In the genomic region with DNA sequence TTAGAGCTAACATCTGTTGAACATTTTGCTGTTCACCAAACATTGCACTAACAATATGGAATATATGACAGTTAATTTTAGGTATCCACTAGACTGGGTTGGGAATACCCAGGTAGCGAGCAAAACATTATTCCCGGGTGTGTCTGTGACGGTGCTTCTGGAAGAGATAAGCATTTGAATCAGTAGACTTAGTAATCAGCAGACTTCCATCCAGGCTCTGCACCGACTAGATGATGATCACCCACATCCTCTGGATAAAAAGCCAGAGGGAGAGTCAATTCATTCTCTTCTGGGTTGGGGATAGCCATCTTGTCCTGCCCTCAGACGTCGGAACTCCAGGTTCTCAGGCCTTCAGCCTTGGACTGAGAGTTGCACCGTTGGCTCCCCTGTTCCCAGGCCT, we compare ENCODE assay signal across 21 cellular contexts.
DNase-seq lines count a peak whose midpoint lies in the region; ATAC-seq, FAIRE-seq and TF ChIP-seq lines count a peak whose summit lies in the region.
"Had no signal": no experiment of that assay in that cellular context is flagged by ENCODE, and none has a peak within 500 bp of the region (broad histone marks: within the 10 kb centered on the region; RNA-seq: fewer than 3 reads in every experiment).

No MANE protein-coding gene starts in this region.

- H4K20me1 ChIP-seq in K562 (replicated peaks; ENCODE audit: control insufficient read depth, insufficient read depth, low read length) (no peaks in the 10 kb centered on the region; the same call in 1 of the 2 replicates), HepG2 (ENCODE audit: insufficient read depth, low read length) (no peaks in the 10 kb centered on the region)

- no peak overlapping the region for H3K27ac ChIP-seq in K562 (ENCODE audit: extremely low read depth, low read depth, low read length)
- no peak overlapping the region for H3K27ac ChIP-seq in HepG2 (ENCODE audit: extremely low read length, insufficient read depth, low read length)
- H3K27ac ChIP-seq: prostate gland, SJCRH30 had no signal

- H3K36me3 ChIP-seq in K562 (ENCODE audit: control insufficient read depth, insufficient read depth, low read length) (no peaks in the 10 kb centered on the region), HepG2 (replicated peaks in 1 of 2; ENCODE audit: control insufficient read depth in 1 of 2, insufficient read depth in 2 of 2, low read length in 2 of 2) (no peaks in the 10 kb centered on the region)
- H3K36me3 ChIP-seq: prostate gland, SJCRH30 had no signal

- H3K4me3 ChIP-seq in K562 (no peak overlapping the region), HepG2 (replicated peaks in 1 of 3; ENCODE audit: insufficient read depth in 1 of 3, low read depth in 2 of 3, low read length in 3 of 3) (no peak overlapping the region)
- H3K4me3 ChIP-seq: prostate gland, SJCRH30, skin epidermis had no signal

- H3K4me1 ChIP-seq in K562 (replicated peaks in 1 of 2; ENCODE audit: control insufficient read depth in 2 of 2, insufficient read depth in 2 of 2, low read length in 2 of 2) (no peaks in the 10 kb centered on the region), HepG2 (ENCODE audit: insufficient read depth, low read length) (peaks cover 17% of the 10 kb centered on the region; the same call in 1 of the 2 replicates)
- H3K4me1 ChIP-seq: prostate gland, SJCRH30 had no signal

- ATAC-seq in K562, result no peak
- ATAC-seq in HepG2, result 0 out of 3 replicates have a peak, but pooled peaks have one; percentile 42
- no peak for ATAC-seq in GM18868 (IDR thresholded peaks at IDR 0.05; ENCODE audit: unreplicated experiment)

- H3K79me2 ChIP-seq in K562 (ENCODE audit: control insufficient read depth, insufficient read depth, low read length) (no peaks in the 10 kb centered on the region), HepG2 (ENCODE audit: insufficient read depth, low read length) (no peaks in the 10 kb centered on the region)

- TF ChIP-seq RAD21 in K562 (CRISPR knock-in tag; conservative IDR thresholded peaks at IDR 0.05 in 1 of 2, IDR thresholded peaks at IDR 0.05 in 1 of 2) (no peak), HepG2 (CRISPR knock-in tag; IDR thresholded peaks at IDR 0.05) (no peak)

- H3K4me3 Mint-ChIP-seq in Calu3 (ENCODE audit: low read depth, unreplicated experiment), result no peak overlapping the region
- H3K4me3 Mint-ChIP-seq: activated CD4-positive, alpha-beta T cell treated with anti-CD3 and anti-CD28 coated beads for 36 hours; nephron progenitor cell had no signal

- in situ Hi-C loops in K562 (cut with MboI) (no loop called here), HepG2 (cut with HindIII; ENCODE audit: extremely low pct_ligation_motif_present, low pct_unique_long_range_greater_than_20kb) (no loop called here)

- H3K9me3 ChIP-seq in K562 (replicated peaks; ENCODE audit: control insufficient read depth, insufficient read depth, low read depth, low read length) (no peaks in the 10 kb centered on the region), HepG2 (ENCODE audit: low read length) (no peaks in the 10 kb centered on the region)
- H3K9me3 ChIP-seq: prostate gland, SJCRH30 had no signal

- POLR2A ChIA-PET in K562 (lab: Yijun Ruan, JAX) (interaction anchor here (1.0 kb wide), 1 partner anchor 13 kb away, joined by 4 read pairs; no protein-coding TSS in a partner anchor), HepG2 (lab: Yijun Ruan, JAX) (interaction anchor here (1.2 to 2.0 kb wide), 2 partner anchors 168 to 197 kb away, joined by 6 to 7 read pairs; a partner anchor contains a TSS)

- no peaks in the 10 kb centered on the region for H3K27me3 Mint-ChIP-seq in Calu3 (ENCODE audit: unreplicated experiment)

- no peak for TF ChIP-seq EP300 in K562 (IDR thresholded peaks at IDR 0.05; ENCODE audit: low read length)
- no peak for TF ChIP-seq EP300 in HepG2 (IDR thresholded peaks at IDR 0.05; ENCODE audit: low read depth in 2 of 2, low read length in 2 of 2)
- TF ChIP-seq EP300 in HepG2 (CRISPR knock-in tag; IDR thresholded peaks at IDR 0.05; ENCODE audit: borderline replicate concordance), result no peak

- H3K27ac Mint-ChIP-seq in Calu3 (ENCODE audit: unreplicated experiment), result peak overlapping the region; percentile 76
- H3K27ac Mint-ChIP-seq: activated CD4-positive, alpha-beta T cell treated with anti-CD3 and anti-CD28 coated beads for 36 hours; nephron progenitor cell had no signal

- CTCF ChIA-PET in Calu3 (lab: Charles Lee), result interaction anchor here (0.8 kb wide), 1 partner anchor 19 kb away, joined by 3 read pairs; no protein-coding TSS in a partner anchor
- CTCF ChIA-PET in K562 (lab: Yijun Ruan, JAX; ENCODE audit: low intra/inter-chr PET ratio), result no interaction called here
- CTCF ChIA-PET in HepG2 (lab: Yijun Ruan, JAX; ENCODE audit: low intra/inter-chr PET ratio, low total read pairs), result no interaction called here

- DNase-seq in Calu3 (no peak), NCI-H748 treated with DMSO at 0.1 percent for 48 hours (lab: John Stamatoyannopoulos, UW) (peak; percentile 17), K562 (ENCODE audit: extremely low read depth in 1 of 4, low spot score in 3 of 4) (no peak), HepG2 (ENCODE audit: low spot score) (no peak), activated gamma-delta T cell (lab: John Stamatoyannopoulos, UW) (no peak), islet precursor cell (no peak), GM19239 (ENCODE audit: insufficient read length, low spot score) (no peak)
- DNase-seq: activated effector memory CD4-positive, alpha-beta T cell treated with Interleukin-2 at 50 U/mL for 16 hours; central memory CD4-positive, alpha-beta T cell; kidney glomerular epithelial cell; MM.1S; NCI-H1930; NCI-H446 treated with DMSO at 0.1 percent for 48 hours; nephron progenitor cell; SJCRH30; stimulated activated CD4-positive, alpha-beta T cell treated with anti-CD3 and anti-CD28 coated beads, Interleukin-4, amount 100 ng/mL, for 24 hours; T-helper 9 cell had no signal

- FAIRE-seq in K562 (lab: Jason Lieb, UNC) (no peak), HepG2 (lab: Jason Lieb, UNC) (no peak), GM19239 (lab: Jason Lieb, UNC) (no peak)

- intact Hi-C loops in Calu3 (cut with micrococcal nuclease; ENCODE audit: unreplicated experiment) (loop anchor here (2.0 kb wide), 1 partner anchor 39 kb away; no protein-coding TSS in a partner anchor), K562 (cut with micrococcal nuclease) (no loop called here), HepG2 (cut with micrococcal nuclease; ENCODE audit: unreplicated experiment) (no loop called here)

- 2% methylated on average over 7 of the region's 7 CpGs for WGBS in K562 (ENCODE audit: insufficient coverage, low coverage, missing lambda C conversion rate)
- WGBS in HepG2 (ENCODE audit: low lambda C conversion rate), result 59% methylated on average over 5 of the region's 7 CpGs

- H3K36me3 Mint-ChIP-seq in Calu3 (ENCODE audit: insufficient read depth, unreplicated experiment), result peaks cover 6% of the 10 kb centered on the region

- TF ChIP-seq CTCF in Calu3 (IDR thresholded peaks at IDR 0.05; ENCODE audit: unreplicated experiment) (no peak), K562 (IDR thresholded peaks at IDR 0.05 in 2 of 3, conservative IDR thresholded peaks at IDR 0.05 in 1 of 3; ENCODE audit: insufficient read depth in 2 of 3, low read depth in 1 of 3, low read length in 3 of 3) (no peak), HepG2 (CRISPR knock-in tag; IDR thresholded peaks at IDR 0.05) (no peak)

- H3K9ac ChIP-seq in K562 (ENCODE audit: insufficient read depth in 1 of 2, low read depth in 2 of 2, low read length in 2 of 2) (no peak overlapping the region), HepG2 (ENCODE audit: insufficient read depth, low read depth, low read length) (no peak overlapping the region)

- TF ChIP-seq POLR2A in K562 (conservative IDR thresholded peaks at IDR 0.05) (no peak), HepG2 (IDR thresholded peaks at IDR 0.05; ENCODE audit: insufficient read depth in 1 of 2, low read depth in 2 of 2, low read length in 2 of 2) (no peak)

- H3K9me1 ChIP-seq in K562 (ENCODE audit: control insufficient read depth, insufficient read depth, low read length), result no peaks in the 10 kb centered on the region

- peaks cover 63% of the 10 kb centered on the region for H3K4me1 Mint-ChIP-seq in Calu3 (ENCODE audit: low read depth, unreplicated experiment)
- H3K4me1 Mint-ChIP-seq: nephron progenitor cell had no signal

- H3K27me3 ChIP-seq in K562 (ENCODE audit: control insufficient read depth in 2 of 2, insufficient read depth in 2 of 2, low read length in 2 of 2), result no peaks in the 10 kb centered on the region
- no peaks in the 10 kb centered on the region for H3K27me3 ChIP-seq in HepG2 (ENCODE audit: control insufficient read depth in 1 of 2, insufficient read depth in 2 of 2, low read length in 2 of 2)
- H3K27me3 ChIP-seq: SJCRH30 had no signal

- H2AFZ ChIP-seq in K562 (ENCODE audit: low read depth, low read length) (0 out of 2 replicates have a peak overlapping the region, but pooled peaks have one; percentile 31), HepG2 (ENCODE audit: low read length) (no peak overlapping the region)

- BruUV-seq in Calu3 (replicated peaks; lab: Mats Ljungman, UMichigan) (no TSS peak), K562 (replicated peaks; lab: Mats Ljungman, UMichigan) (no TSS peak), HepG2 (replicated peaks; lab: Mats Ljungman, UMichigan) (no TSS peak)

- H3K4me2 ChIP-seq in K562 (ENCODE audit: insufficient read depth, low read length) (no peak overlapping the region), HepG2 (ENCODE audit: low read depth, low read length) (0 out of 2 replicates have a peak overlapping the region, but pooled peaks have one; percentile 44)

- peaks cover 6% of the 10 kb centered on the region for H3K9me3 Mint-ChIP-seq in Calu3 (ENCODE audit: low read depth, unreplicated experiment)

TF ChIP-seq in K562, 482 proteins besides CTCF, POLR2A, EP300 and RAD21:
- TF ChIP-seq FOSL1 (tag; conservative IDR thresholded peaks at IDR 0.05) (peak; percentile 46), CC2D1A (IDR thresholded peaks at IDR 0.05) (no peak), ESRRB (CRISPR knock-in tag; IDR thresholded peaks at IDR 0.05; ENCODE audit: borderline replicate concordance) (no peak), TCF3 (CRISPR knock-in tag; IDR thresholded peaks at IDR 0.05) (peak; percentile 28; the same call in 1 of the 2 replicates)

TF ChIP-seq in HepG2, 621 proteins besides CTCF, POLR2A, EP300 and RAD21 (continues in another document):
- no peak for TF ChIP-seq SETDB1 (CRISPR knock-in tag; IDR thresholded peaks at IDR 0.05; ENCODE audit: borderline replicate concordance)
- no peak for TF ChIP-seq TGIF2 (CRISPR knock-in tag; IDR thresholded peaks at IDR 0.05)
- TF ChIP-seq ELF4 (CRISPR knock-in tag; IDR thresholded peaks at IDR 0.05; ENCODE audit: borderline replicate concordance), result no peak
- TF ChIP-seq, protein P1, sequence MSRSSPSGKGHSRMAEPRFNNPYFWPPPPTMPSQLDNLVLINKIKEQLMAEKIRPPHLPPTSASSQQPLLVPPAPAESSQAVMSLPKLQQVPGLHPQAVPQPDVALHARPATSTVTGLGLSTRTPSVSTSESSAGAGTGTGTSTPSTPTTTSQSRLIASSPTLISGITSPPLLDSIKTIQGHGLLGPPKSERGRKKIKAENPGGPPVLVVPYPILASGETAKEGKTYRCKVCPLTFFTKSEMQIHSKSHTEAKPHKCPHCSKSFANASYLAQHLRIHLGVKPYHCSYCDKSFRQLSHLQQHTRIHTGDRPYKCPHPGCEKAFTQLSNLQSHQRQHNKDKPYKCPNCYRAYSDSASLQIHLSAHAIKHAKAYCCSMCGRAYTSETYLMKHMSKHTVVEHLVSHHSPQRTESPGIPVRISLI (CRISPR knock-in tag; IDR thresholded peaks at IDR 0.05; ENCODE audit: borderline replicate concordance), result no peak
